ENCODE assay signal across 18 cellular contexts in the genomic region with DNA sequence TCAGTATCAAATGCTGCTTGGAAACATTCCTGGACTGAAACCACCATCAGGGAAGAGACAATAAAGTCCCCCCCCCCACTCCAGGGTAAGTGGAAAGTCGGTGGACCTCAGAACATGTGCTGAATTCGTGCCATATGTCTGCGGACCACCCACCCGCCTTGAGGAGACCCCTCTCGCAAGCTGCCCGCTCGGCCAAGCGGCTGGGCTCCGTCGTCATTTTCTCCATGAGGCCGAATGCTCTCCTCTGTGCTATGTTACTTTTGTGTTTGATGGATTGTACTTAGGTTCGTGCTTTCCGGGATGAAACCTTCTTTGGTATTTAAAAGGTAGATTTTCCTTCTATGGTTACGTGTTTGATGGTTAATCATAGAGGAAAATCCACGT.
"Had no signal": no experiment of that assay in that cellular context is flagged by ENCODE, and none has a peak within 500 bp of the region (broad histone marks: within the 10 kb centered on the region; RNA-seq: fewer than 3 reads in every experiment).

No MANE protein-coding gene starts in this region.

- H3K27me3 ChIP-seq: MG63 had no signal

- H3K9me3 ChIP-seq: MG63, SK-N-SH had no signal

- DNase-seq: Karpas-422, KG1, MG63, NCI-H1092 treated with DMSO at 0.1 percent for 48 hours, NCI-H1436, NCI-H187, NCI-H2029, NCI-H2081 treated with DMSO at 0.1 percent for 48 hours, NCI-H2171, NCI-H226, NCI-H446, NCI-H510A, NCI-H524 treated with DMSO at 0.1 percent for 48 hours, NCI-H69, NCI-H774, RPMI8226, SHP77, SK-N-SH had no signal

- H3K4me3 ChIP-seq: MG63 had no signal

- H3K36me3 ChIP-seq: MG63 had no signal
